ENCODE assay signal across 9 cellular contexts in the genomic region with DNA sequence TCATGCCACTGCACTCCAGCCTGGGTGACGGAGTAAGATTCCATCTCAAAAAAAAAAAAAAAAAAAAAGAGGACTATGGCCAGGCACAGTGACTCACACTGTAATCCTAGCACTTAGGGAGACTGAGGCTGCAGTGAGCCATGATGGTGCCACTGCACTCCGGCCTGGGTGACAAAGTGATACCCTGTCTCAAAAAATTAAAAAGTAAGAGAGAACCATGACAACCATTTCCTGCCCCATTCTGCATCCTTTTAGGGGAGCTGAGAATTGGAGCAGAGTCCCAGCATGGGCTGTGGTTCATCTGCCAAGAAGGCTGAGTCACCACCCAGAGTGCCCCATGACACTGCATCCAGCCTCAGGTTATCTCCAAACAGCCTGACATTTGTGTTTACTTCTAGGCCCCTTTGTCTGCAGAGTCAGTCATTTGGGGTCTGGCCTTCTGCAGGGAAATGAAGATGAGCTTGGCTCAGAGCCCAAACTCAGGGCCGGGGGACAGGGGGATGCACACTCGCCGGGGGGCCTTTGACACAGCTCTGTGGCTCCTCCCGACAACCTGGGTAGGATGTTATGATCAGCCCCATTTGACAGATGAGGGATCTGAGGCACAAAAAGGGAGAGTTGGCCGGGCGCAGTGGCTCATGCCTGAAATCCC. TPM values are rescaled to one million over a fixed set of nuclear protein-coding genes. Genes with fewer than 3 reads are reported as not detected.
DNase-seq lines count a peak whose midpoint lies in the region; ATAC-seq and TF ChIP-seq lines count a peak whose summit lies in the region.
"Had no signal": no experiment of that assay in that cellular context is flagged by ENCODE, and none has a peak within 500 bp of the region (broad histone marks: within the 10 kb centered on the region; RNA-seq: fewer than 3 reads in every experiment).

No MANE protein-coding gene starts in this region.

- H3K36me3 ChIP-seq in sigmoid colon = no peaks in the 10 kb centered on the region

- H3K27ac ChIP-seq in sigmoid colon = peak overlapping the region; percentile 64 to 91 (median 86)

- peak; percentile 82 for ATAC-seq in SK-N-SH treated with all-trans-retinoic acid at 6 μM for 48 hours
- no peak for ATAC-seq in HG02973 (IDR thresholded peaks at IDR 0.05; ENCODE audit: unreplicated experiment)
- no peak for ATAC-seq in HG03521 (IDR thresholded peaks at IDR 0.05; ENCODE audit: unreplicated experiment)
- no peak for ATAC-seq in GM19328 (IDR thresholded peaks at IDR 0.05; ENCODE audit: unreplicated experiment)

- DNase-seq in activated T-cell treated with anti-CD3 and anti-CD28 coated beads for 48 hours (ENCODE audit: low read depth) = peak; percentile 11
- no peak for DNase-seq in activated T-cell treated with anti-CD3 and anti-CD28 coated beads for 4 hours
- DNase-seq in fibroblast of gingiva (ENCODE audit: low read depth) = peak; percentile 60
- DNase-seq in sigmoid colon = peak; percentile 88
- DNase-seq: activated B cell treated with CpG ODN at 0.5 μM for 24 hours had no signal

- H3K4me3 ChIP-seq in sigmoid colon = no peak overlapping the region

- intact Hi-C loops in sigmoid colon (cut with DNase I) = no loop called here

- WGBS in sigmoid colon, 2 donors = 75 to 78% methylated on average over 8 of the region's 8 CpGs

- TF ChIP-seq CTCF in sigmoid colon (IDR thresholded peaks at IDR 0.05) = no peak

- no peak for TF ChIP-seq POLR2A in sigmoid colon (IDR thresholded peaks at IDR 0.05)

- peaks cover 0 to 58% (median 47%) of the 10 kb centered on the region in 4 donors for H3K4me1 ChIP-seq in sigmoid colon

- H3K27me3 ChIP-seq in sigmoid colon = no peaks in the 10 kb centered on the region

- TF ChIP-seq EP300 in sigmoid colon (IDR thresholded peaks at IDR 0.05) = peak in 1 of 4 donors; percentile 36

- H3K9me3 ChIP-seq in sigmoid colon = no peaks in the 10 kb centered on the region

TF ChIP-seq in SK-N-SH treated with all-trans-retinoic acid at 6 μM for 48 hours, 23 proteins besides CTCF, POLR2A, EP300 and RAD21:
- TF ChIP-seq PATZ1 (CRISPR knock-in tag; IDR thresholded peaks at IDR 0.05; ENCODE audit: borderline replicate concordance) = no peak
- no peak for TF ChIP-seq ESRRG (CRISPR knock-in tag; IDR thresholded peaks at IDR 0.05)
- no peak for TF ChIP-seq ARNTL (CRISPR knock-in tag; IDR thresholded peaks at IDR 0.05; ENCODE audit: borderline replicate concordance, low read depth)
- TF ChIP-seq ZNF565 (CRISPR knock-in tag; conservative IDR thresholded peaks at IDR 0.05; ENCODE audit: low read depth) = no peak
- no peak for TF ChIP-seq ZFP3 (CRISPR knock-in tag; IDR thresholded peaks at IDR 0.05)
- TF ChIP-seq ZC3H10 (CRISPR knock-in tag; IDR thresholded peaks at IDR 0.05) = no peak
- no peak for TF ChIP-seq CSDC2 (CRISPR knock-in tag; IDR thresholded peaks at IDR 0.05)
TF ChIP-seq in SK-N-SH treated with all-trans-retinoic acid at 6 μM for 48 hours: peak in this region for 0.

RNA-seq across cellular contexts. Expression of gene CSDC2, which starts 4.7 kb away (rescaled TPM):
- total RNA-seq in sigmoid colon = 10 to 100 TPM in 2 of 4 donors, 1 to 10 TPM in 2; 6.4 to 19.9 (median 10.6) TPM
- polyA plus RNA-seq in sigmoid colon = 1 to 10 TPM in 1 of 3 donors, under 1 TPM in 2; 0.46 to 1.2 (median 0.60) TPM
- total RNA-seq: activated B cell treated with CpG ODN at 0.5 μM for 24 hours had no signal

RNA-seq across cellular contexts. Expression of gene POLR3H, which starts 21.3 kb away (rescaled TPM):
- total RNA-seq in sigmoid colon = 10 to 100 TPM; 10.3 to 14.4 (median 12.2) TPM
- polyA plus RNA-seq in sigmoid colon = 10 to 100 TPM in 1 of 3 donors, 1 to 10 TPM in 2; 4.6 to 19.7 (median 7.2) TPM

RNA-seq across cellular contexts. Expression of gene PMM1, which starts 24.1 kb away (rescaled TPM):
- total RNA-seq in sigmoid colon = 10 to 100 TPM; 35.0 to 58.9 (median 43.6) TPM
- polyA plus RNA-seq in sigmoid colon = 100 to 1,000 TPM in 1 of 3 donors, 10 to 100 TPM in 2; 52.4 to 102 (median 67.3) TPM

RNA-seq across cellular contexts. Expression of gene DESI1, which starts 55.3 kb away (rescaled TPM):
- 10 to 100 TPM; 11.0 to 29.1 (median 16.9) TPM for total RNA-seq in sigmoid colon
- 10 to 100 TPM; 10.2 to 19.2 (median 12.5) TPM for polyA plus RNA-seq in sigmoid colon

RNA-seq across cellular contexts. Expression of gene XRCC6, which starts 55.6 kb away (rescaled TPM):
- total RNA-seq in sigmoid colon = 100 to 1,000 TPM; 143 to 220 (median 202) TPM
- polyA plus RNA-seq in sigmoid colon = 100 to 1,000 TPM; 141 to 203 (median 149) TPM
